ENCODE assay signal across 19 cellular contexts in the genomic region with DNA sequence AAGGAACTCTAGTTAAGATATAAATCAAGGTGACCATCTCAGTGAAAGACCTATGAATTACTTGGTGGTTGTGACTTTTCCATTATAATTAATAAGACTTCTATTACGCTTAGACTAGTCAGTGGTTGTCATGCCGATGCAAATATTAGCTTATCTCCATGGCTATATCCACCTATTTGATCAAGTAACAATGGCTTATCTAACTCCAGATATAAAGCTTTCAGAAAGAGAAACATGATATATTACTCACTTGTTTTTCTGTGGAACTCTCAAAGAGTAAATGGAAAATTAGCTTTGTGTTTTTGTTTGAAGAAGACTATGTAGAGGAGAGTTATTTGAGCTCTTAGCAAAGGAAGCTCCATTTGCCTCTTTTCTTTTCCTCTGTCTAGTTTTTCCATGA.
DNase-seq lines count a peak whose midpoint lies in the region; ATAC-seq and TF ChIP-seq lines count a peak whose summit lies in the region.
"Had no signal": no experiment of that assay in that cellular context is flagged by ENCODE, and none has a peak within 500 bp of the region (broad histone marks: within the 10 kb centered on the region; RNA-seq: fewer than 3 reads in every experiment).

No MANE protein-coding gene starts in this region.

- no peaks in the 10 kb centered on the region for H3K79me2 ChIP-seq in neural progenitor cell (ENCODE audit: low read depth)

- H2AFZ ChIP-seq in neural progenitor cell (replicated peaks), result peak overlapping the region; percentile 52

- H3K27ac ChIP-seq in ascending aorta (peak overlapping the region; percentile 68 to 72), neural progenitor cell (no peak overlapping the region)
- H3K27ac ChIP-seq: RWPE1, SJCRH30 had no signal

- H3K27me3 Mint-ChIP-seq in neural progenitor cell (ENCODE audit: insufficient read depth, low read depth), result no peaks in the 10 kb centered on the region

- H3K9me3 ChIP-seq in ascending aorta (no peaks in the 10 kb centered on the region), neural progenitor cell (ENCODE audit: low read depth) (no peaks in the 10 kb centered on the region)
- H3K9me3 ChIP-seq: BE2C, MG63, SJCRH30 had no signal

- ATAC-seq in HG02610 (IDR thresholded peaks at IDR 0.05; ENCODE audit: unreplicated experiment), result no peak
- ATAC-seq: CD8-positive, alpha-beta T cell; GM12878; HepG2 had no signal

- no peaks in the 10 kb centered on the region for H3K36me3 Mint-ChIP-seq in neural progenitor cell
- H3K36me3 Mint-ChIP-seq: CD8-positive, alpha-beta T cell had no signal

- peaks cover 9% of the 10 kb centered on the region for H3K9me3 Mint-ChIP-seq in neural progenitor cell
- H3K9me3 Mint-ChIP-seq: CD8-positive, alpha-beta T cell had no signal

- H3K4me2 ChIP-seq in neural progenitor cell, result no peak overlapping the region

- no peak for TF ChIP-seq CTCF in ascending aorta (IDR thresholded peaks at IDR 0.05)
- TF ChIP-seq CTCF in neural progenitor cell (IDR thresholded peaks at IDR 0.05), result no peak

- H3F3A ChIP-seq in neural progenitor cell (ENCODE audit: low read depth), result no peaks in the 10 kb centered on the region

- H3K27me3 ChIP-seq in ascending aorta, result no peaks in the 10 kb centered on the region
- H3K27me3 ChIP-seq in neural progenitor cell, result no peaks in the 10 kb centered on the region
- H3K27me3 ChIP-seq: BE2C, MG63, SJCRH30 had no signal

- DNase-seq in DMS53 (lab: John Stamatoyannopoulos, UW) (peak; percentile 91), NCI-H146 treated with DMSO at 0.1 percent for 48 hours (lab: John Stamatoyannopoulos, UW; ENCODE audit: unreplicated experiment) (peak; percentile 99), ascending aorta (ENCODE audit: low spot score in 2 of 2) (no peak), neural progenitor cell (ENCODE audit: low spot score) (no peak), DMS 273 (lab: John Stamatoyannopoulos, UW; ENCODE audit: unreplicated experiment) (no peak), COLO829 (ENCODE audit: low spot score) (no peak)
- DNase-seq: BE2C; CD8-positive, alpha-beta T cell; MG63; NCI-H1105 treated with DMSO at 0.1 percent for 48 hours; NCI-H2081 treated with DMSO at 0.1 percent for 48 hours; NK-92 treated with Interleukin-12 subunit alpha and Interleukin-12 subunit beta, amount 100 ng/mL, for 24 hours; OCI-M1; SJCRH30; SW 1271 had no signal

- no peak overlapping the region for H3K4me3 ChIP-seq in ascending aorta
- no peak overlapping the region for H3K4me3 ChIP-seq in neural progenitor cell
- H3K4me3 ChIP-seq: GM12878, MG63, SJCRH30 had no signal

- H3K9ac ChIP-seq in neural progenitor cell, result no peak overlapping the region

- H3K36me3 ChIP-seq in ascending aorta, result no peaks in the 10 kb centered on the region
- no peaks in the 10 kb centered on the region for H3K36me3 ChIP-seq in neural progenitor cell
- H3K36me3 ChIP-seq: BE2C, MG63, SJCRH30 had no signal

- H3K4me1 ChIP-seq in ascending aorta, result peaks cover 2 to 25% of the 10 kb centered on the region in 2 donors
- H3K4me1 ChIP-seq in neural progenitor cell, result peaks cover 2% of the 10 kb centered on the region
- H3K4me1 ChIP-seq: BE2C, SJCRH30 had no signal

- H3K4me3 Mint-ChIP-seq in neural progenitor cell, result no peak overlapping the region
- H3K4me3 Mint-ChIP-seq: CD8-positive, alpha-beta T cell had no signal

- intact Hi-C loops in ascending aorta (cut with DNase I), result no loop called here

- H4K20me1 ChIP-seq in neural progenitor cell (ENCODE audit: low read depth), result no peaks in the 10 kb centered on the region

- no peak overlapping the region for H3K27ac Mint-ChIP-seq in neural progenitor cell
- H3K27ac Mint-ChIP-seq: CD8-positive, alpha-beta T cell had no signal

- H3K4me1 Mint-ChIP-seq in neural progenitor cell, result peaks cover 7% of the 10 kb centered on the region

Comparison
In these comparisons a context has a peak if more than half of its experiments do, and no peak if none do; other contexts are left out.
1. DNase-seq: peak in DMS53 (single experiment) and NCI-H146 treated with DMSO at 0.1 percent for 48 hours (single experiment); none in ascending aorta (0 of 2), neural progenitor cell (single experiment), DMS 273 (single experiment) and COLO829 (single experiment).